In genomic region chr1:117680316-117681002, GRCh38 we compare ENCODE assay signal across 24 cellular contexts.
"Had no signal": no experiment of that assay in that cellular context is flagged by ENCODE, and none has a peak within 500 bp of the region (broad histone marks: within the 10 kb centered on the region; RNA-seq: fewer than 3 reads in every experiment).

No MANE protein-coding gene starts in this region.

- ATAC-seq: activated naive CD4-positive, alpha-beta T cell treated with anti-CD3 and anti-CD28 coated beads, Interleukin-2, amount 50 U/mL, for 72 hours; naive thymus-derived CD8-positive, alpha-beta T cell; sciatic nerve; SK-N-SH treated with all-trans-retinoic acid at 6 μM for 48 hours; stimulated activated memory B cell treated with anti-CD40 and anti-IgM and Interleukin-4, amounts not matched to agents 10 μg/mL and 1 μg/mL and 100 μg/mL, for 72 hours; stimulated activated naive CD8-positive, alpha-beta T cell treated with anti-CD3 and anti-CD28 coated beads, Interleukin-15, amount 100 ng/mL, for 72 hours had no signal

- H3K27ac ChIP-seq: breast epithelium, neural progenitor cell, tibial nerve had no signal

- H3K4me1 ChIP-seq: breast epithelium, tibial nerve had no signal

- H3K9ac ChIP-seq: neural progenitor cell had no signal

- H3K36me3 ChIP-seq: breast epithelium, neural progenitor cell, tibial nerve had no signal

- H3K4me3 ChIP-seq: breast epithelium, dorsolateral prefrontal cortex, neural progenitor cell, smooth muscle cell, tibial nerve had no signal

- H3K9me3 ChIP-seq: breast epithelium, tibial nerve had no signal

- H3K4me2 ChIP-seq: neural progenitor cell, smooth muscle cell had no signal

- H3K27me3 ChIP-seq: breast epithelium, dorsolateral prefrontal cortex, neural progenitor cell, tibial nerve had no signal

- H2AFZ ChIP-seq: neural progenitor cell had no signal

- DNase-seq: activated CD4-positive, alpha-beta memory T cell treated with anti-CD3 and anti-CD28 coated beads, Interleukin-2, amount 10 ng/mL, durations not matched to agents 7 days and 5 days; activated CD4-positive, alpha-beta T cell treated with anti-CD3 and anti-CD28 coated beads for 1 hour; activated CD4-positive, alpha-beta T cell treated with anti-CD3 and anti-CD28 coated beads, Interleukin-2, amount 10 ng/mL, durations not matched to agents 7 days and 5 days; activated naive CD4-positive, alpha-beta T cell; activated T-cell treated with anti-CD3 and anti-CD28 coated beads, Interleukin-2, amount 50 U/mL, for 48 hours; dorsolateral prefrontal cortex; effector memory CD4-positive, alpha-beta T cell; kidney glomerular epithelial cell; mammary epithelial cell; naive thymus-derived CD8-positive, alpha-beta T cell; posterior cingulate gyrus; stimulated activated CD4-positive, alpha-beta T cell treated with anti-CD3 and anti-CD28 coated beads, Interleukin-1b, Interleukin-23, amount 100 ng/mL, for 48 hours; stimulated activated CD4-positive, alpha-beta T cell treated with anti-CD3 and anti-CD28 coated beads, Interleukin-4, amount 100 ng/mL, for 4 hours; stimulated activated CD8-positive, alpha-beta memory T cell treated with anti-CD3 and anti-CD28 coated beads, Interleukin-4, amount 100 ng/mL, for 48 hours; stimulated activated naive CD8-positive, alpha-beta T cell treated with anti-CD3 and anti-CD28 coated beads, Interleukin-15, amount 100 ng/mL, for 72 hours; T-helper 2 cell had no signal
